ENCODE assay signal across 10 cellular contexts in the genomic region with DNA sequence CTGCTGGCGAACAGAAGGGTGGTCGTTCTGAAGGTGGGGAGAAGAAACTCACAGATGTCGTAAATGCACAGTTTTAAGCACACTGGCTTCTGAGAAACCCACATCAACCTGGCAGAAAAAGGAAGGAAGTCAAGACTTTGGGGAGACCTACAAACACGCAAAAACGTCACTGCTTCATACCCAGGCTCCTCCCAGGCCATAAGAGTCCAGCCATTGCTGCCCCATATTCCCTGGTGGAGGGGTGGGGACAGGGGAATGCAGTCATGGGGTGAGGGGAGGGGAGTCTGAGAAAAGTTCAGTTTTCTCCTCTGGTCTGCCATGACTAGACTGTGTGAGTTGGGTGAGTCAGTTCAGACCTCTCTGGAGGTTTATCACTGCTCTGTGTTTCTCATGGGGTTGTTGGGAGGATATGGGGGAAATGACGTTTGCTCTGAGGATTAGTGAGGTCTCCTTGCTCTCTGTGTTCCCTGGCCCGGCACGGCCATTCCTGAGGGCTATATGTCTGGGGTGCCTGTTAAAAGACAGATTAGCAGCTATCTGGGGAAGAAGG.
DNase-seq lines count a peak whose midpoint lies in the region; ATAC-seq, FAIRE-seq and TF ChIP-seq lines count a peak whose summit lies in the region.
"Had no signal": no experiment of that assay in that cellular context is flagged by ENCODE, and none has a peak within 500 bp of the region (broad histone marks: within the 10 kb centered on the region; RNA-seq: fewer than 3 reads in every experiment).

No MANE protein-coding gene starts in this region.

- H3K4me3 ChIP-seq in uterus (no peak overlapping the region), kidney (ENCODE audit: low read length in 2 of 2) (no peak overlapping the region)

- no peak overlapping the region for H3K9ac ChIP-seq in kidney (ENCODE audit: low read length in 2 of 2)

- ATAC-seq in natural killer cell treated with Interleukin-12 subunit alpha and Interleukin-12 subunit beta and Interleukin-15 and Interleukin-18, amount 100 ng/mL, for 72 hours, result peak; percentile 83 to 90
- ATAC-seq: HCT116 had no signal

- FAIRE-seq in kidney (lab: Jason Lieb, UNC), result no peak

- no peaks in the 10 kb centered on the region for H3K9me3 ChIP-seq in KOPT-K1 (ENCODE audit: insufficient read depth, low read length, poor library complexity, severe bottlenecking)
- H3K9me3 ChIP-seq in uterus, result no peaks in the 10 kb centered on the region
- H3K9me3 ChIP-seq in kidney (ENCODE audit: control insufficient read depth in 1 of 2, low read length in 2 of 2), result peaks cover 0 to 2% of the 10 kb centered on the region in 2 donors

- H3K36me3 ChIP-seq in KOPT-K1 (ENCODE audit: insufficient read depth, low read length), result no peaks in the 10 kb centered on the region
- no peaks in the 10 kb centered on the region for H3K36me3 ChIP-seq in uterus
- no peaks in the 10 kb centered on the region for H3K36me3 ChIP-seq in kidney (ENCODE audit: control insufficient read depth in 1 of 2, insufficient read depth in 2 of 2, low read length in 2 of 2)

- peaks cover 4% of the 10 kb centered on the region for H3K36me3 Mint-ChIP-seq in natural killer cell treated with Interleukin-12 subunit alpha and Interleukin-12 subunit beta and Interleukin-15 and Interleukin-18, amount 100 ng/mL, for 72 hours

- H3K4me1 Mint-ChIP-seq in natural killer cell treated with Interleukin-12 subunit alpha and Interleukin-12 subunit beta and Interleukin-15 and Interleukin-18, amount 100 ng/mL, for 72 hours (ENCODE audit: low read depth in 2 of 2), result peaks cover 41 to 48% of the 10 kb centered on the region in 2 donors
- H3K4me1 Mint-ChIP-seq: neural crest cell had no signal

- no peaks in the 10 kb centered on the region for H3K27me3 Mint-ChIP-seq in natural killer cell treated with Interleukin-12 subunit alpha and Interleukin-12 subunit beta and Interleukin-15 and Interleukin-18, amount 100 ng/mL, for 72 hours

- no peaks in the 10 kb centered on the region for H3K4me1 ChIP-seq in uterus
- H3K4me1 ChIP-seq in kidney (ENCODE audit: control insufficient read depth in 1 of 2, insufficient read depth in 1 of 2, low read depth in 1 of 2, low read length in 2 of 2), result no peaks in the 10 kb centered on the region

- peak; percentile 73 for DNase-seq in ELF-1 (ENCODE audit: low read depth, low spot score)
- peak; percentile 6 for DNase-seq in astrocyte of the hippocampus (ENCODE audit: low read depth, low spot score)
- no peak for DNase-seq in natural killer cell treated with Interleukin-12 subunit alpha and Interleukin-12 subunit beta and Interleukin-15 and Interleukin-18, amount 100 ng/mL, for 72 hours (ENCODE audit: low spot score)
- DNase-seq in uterus, result no peak
- DNase-seq in NCI-H2107 (lab: John Stamatoyannopoulos, UW), result no peak
- no peak for DNase-seq in kidney
- no peak for DNase-seq in kidney tubule cell (ENCODE audit: low spot score)

- H3K27ac Mint-ChIP-seq in natural killer cell treated with Interleukin-12 subunit alpha and Interleukin-12 subunit beta and Interleukin-15 and Interleukin-18, amount 100 ng/mL, for 72 hours, result peak overlapping the region; percentile 40 to 58

- intact Hi-C loops in uterus (cut with DNase I; ENCODE audit: low total_unique reads), result no loop called here
- intact Hi-C loops in kidney (cut with DNase I), result no loop called here

- H3K27me3 ChIP-seq in uterus, result no peaks in the 10 kb centered on the region

- TF ChIP-seq POLR2A in uterus (IDR thresholded peaks at IDR 0.05), result no peak

- TF ChIP-seq CTCF in uterus (IDR thresholded peaks at IDR 0.05) (no peak), kidney (IDR thresholded peaks at IDR 0.05; ENCODE audit: borderline replicate concordance, extremely low read depth, insufficient read depth) (no peak)

- no peaks in the 10 kb centered on the region for H3K9me3 Mint-ChIP-seq in natural killer cell treated with Interleukin-12 subunit alpha and Interleukin-12 subunit beta and Interleukin-15 and Interleukin-18, amount 100 ng/mL, for 72 hours

- H3K4me3 Mint-ChIP-seq in natural killer cell treated with Interleukin-12 subunit alpha and Interleukin-12 subunit beta and Interleukin-15 and Interleukin-18, amount 100 ng/mL, for 72 hours, result peak overlapping the region; percentile 80
- H3K4me3 Mint-ChIP-seq: neural crest cell had no signal

- H3K27ac ChIP-seq in KOPT-K1 (ENCODE audit: low read depth, low read length, poor library complexity, severe bottlenecking), result peak overlapping the region; percentile 76
- H3K27ac ChIP-seq in uterus, result no peak overlapping the region
- no peak overlapping the region for H3K27ac ChIP-seq in kidney (ENCODE audit: low read depth in 2 of 2, low read length in 2 of 2)

Comparison
In these comparisons a context has a peak if more than half of its experiments do, and no peak if none do; other contexts are left out.
1. DNase-seq: peak in ELF-1 (single experiment) and astrocyte of the hippocampus (single experiment); none in natural killer cell treated with Interleukin-12 subunit alpha and Interleukin-12 subunit beta and Interleukin-15 and Interleukin-18, amount 100 ng/mL, for 72 hours (single experiment), uterus (0 of 2), NCI-H2107 (single experiment), kidney (single experiment) and kidney tubule cell (single experiment).